Comparison of ENCODE assay signal across 8 cellular contexts in the genomic region with DNA sequence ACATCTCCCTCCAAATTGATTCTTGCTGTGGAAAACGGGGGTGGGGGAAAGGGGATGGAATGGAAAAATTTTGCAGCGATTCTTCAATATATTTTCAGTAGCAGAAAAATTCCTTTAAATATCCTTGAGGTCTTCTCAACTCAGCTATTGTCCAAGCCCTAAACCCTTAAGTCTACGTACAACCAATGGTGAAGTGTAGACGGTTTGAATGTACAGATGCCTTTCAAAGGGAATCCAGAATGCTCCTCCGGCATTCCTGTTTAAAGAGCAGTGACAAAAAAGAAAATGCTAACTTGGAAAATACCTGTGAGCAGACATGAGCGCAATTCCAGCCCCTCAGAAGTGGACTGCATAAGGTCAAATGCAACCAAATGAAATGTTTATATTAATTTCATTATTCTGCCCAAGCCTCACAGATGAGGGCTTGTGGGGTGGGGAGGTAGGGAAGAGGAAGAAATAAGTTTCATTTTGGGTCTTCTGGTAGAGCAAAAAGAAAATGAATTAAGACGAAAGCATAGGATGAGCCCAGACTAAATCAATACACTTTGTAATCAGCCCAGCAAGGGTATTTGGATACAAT. TPM values are rescaled to one million over a fixed set of nuclear protein-coding genes. Genes with fewer than 3 reads are reported as not detected.
A peak's percentile ranks its signal among the peaks of the same experiment; 100 is the strongest.
DNase-seq lines count a peak whose midpoint lies in the region; ATAC-seq and TF ChIP-seq lines count a peak whose summit lies in the region.

No MANE protein-coding gene starts in this region.

- H3K79me2 ChIP-seq in OCI-LY1 (ENCODE audit: insufficient read depth, low read length): peaks cover 58% of the 10 kb centered on the region

- peak overlapping the region; percentile 93 for H3K4me3 Mint-ChIP-seq in osteocyte (ENCODE audit: unreplicated experiment)

- no peak overlapping the region for H2AFZ ChIP-seq in OCI-LY1 (ENCODE audit: low read length)

- peak overlapping the region; percentile 93 for H3K4me3 ChIP-seq in OCI-LY1 (ENCODE audit: low read depth, low read length, poor library complexity, severe bottlenecking)

- H3K27me3 ChIP-seq in OCI-LY1 (ENCODE audit: insufficient read depth, low read length): no peaks in the 10 kb centered on the region

- peak overlapping the region; percentile 96 for H3K9ac ChIP-seq in OCI-LY1 (ENCODE audit: low read length)

- no peak for TF ChIP-seq CTCF in OCI-LY1 (IDR thresholded peaks at IDR 0.05; ENCODE audit: low read length)
- no peak for TF ChIP-seq CTCF in osteocyte (IDR thresholded peaks at IDR 0.05)

- H3K27ac Mint-ChIP-seq in osteocyte (ENCODE audit: unreplicated experiment): peak overlapping the region; percentile 94

- no peaks in the 10 kb centered on the region for H3K9me2 ChIP-seq in OCI-LY1 (ENCODE audit: low read depth, low read length)

- H3K36me3 ChIP-seq in OCI-LY1 (ENCODE audit: insufficient read depth, low read length): peaks cover 21% of the 10 kb centered on the region; the same call in 1 of the 2 replicates

- in situ Hi-C loops in Caki2 (cut with HindIII; ENCODE audit: low pct_unique_long_range_greater_than_20kb, low sequenced_read_pairs): loop anchor here (25.0 kb wide), 1 partner anchor 468 kb away; no protein-coding TSS in a partner anchor

- ATAC-seq in HG02885 (IDR thresholded peaks at IDR 0.05; ENCODE audit: poor library complexity, unreplicated experiment): no peak
- no peak for ATAC-seq in GM21619 (IDR thresholded peaks at IDR 0.05; ENCODE audit: unreplicated experiment)
- no peak for ATAC-seq in HG03196 (IDR thresholded peaks at IDR 0.05; ENCODE audit: unreplicated experiment)

- no peaks in the 10 kb centered on the region for H3K9me3 Mint-ChIP-seq in osteocyte (ENCODE audit: unreplicated experiment)

- peaks cover 50% of the 10 kb centered on the region for H3K4me1 Mint-ChIP-seq in osteocyte (ENCODE audit: unreplicated experiment)

- 0 out of 2 replicates have a peak, but pooled peaks cover 3% of the 10 kb centered on the region for H3F3A ChIP-seq in OCI-LY1 (ENCODE audit: insufficient read depth, low read length)

- peak overlapping the region; percentile 98 for H3K27ac ChIP-seq in OCI-LY1 (ENCODE audit: low read depth, low read length, poor library complexity, severe bottlenecking)
- peak overlapping the region; percentile 83 for H3K27ac ChIP-seq in epithelial cell of prostate

- H3K4me2 ChIP-seq in OCI-LY1 (ENCODE audit: low read length): peak overlapping the region; percentile 96

- H3K4me1 ChIP-seq in OCI-LY1 (ENCODE audit: insufficient read depth, low read length, severe bottlenecking): peaks cover 59% of the 10 kb centered on the region

- H3K27me3 Mint-ChIP-seq in osteocyte (ENCODE audit: unreplicated experiment): no peaks in the 10 kb centered on the region

- H3K36me3 Mint-ChIP-seq in osteocyte (ENCODE audit: unreplicated experiment): peaks cover 15% of the 10 kb centered on the region

- no peaks in the 10 kb centered on the region for H3K9me3 ChIP-seq in OCI-LY1 (ENCODE audit: low read length)

- DNase-seq in Caki2 (ENCODE audit: low read depth): peak; percentile 21
- no peak for DNase-seq in epithelial cell of prostate (ENCODE audit: low read depth, low spot score)
- no peak for DNase-seq in osteocyte (ENCODE audit: extremely low spot score, unreplicated experiment)
- no peak for DNase-seq in NCI-H1436 treated with DMSO at 0.1 percent for 48 hours (lab: John Stamatoyannopoulos, UW)

- H4K20me1 ChIP-seq in OCI-LY1 (ENCODE audit: insufficient read depth, low read length): no peaks in the 10 kb centered on the region

RNA-seq across cellular contexts. Expression of gene FOXP1, which starts 2.8 kb away (rescaled TPM):
- total RNA-seq in Caki2 (2014; rRNA removed; shearing (Covaris generic); ENCODE audit: low replicate concordance): 31.8 and 39.5 TPM in 2 replicates
- total RNA-seq in osteocyte: 195 and 198 TPM in 2 replicates
